In the genomic region with DNA sequence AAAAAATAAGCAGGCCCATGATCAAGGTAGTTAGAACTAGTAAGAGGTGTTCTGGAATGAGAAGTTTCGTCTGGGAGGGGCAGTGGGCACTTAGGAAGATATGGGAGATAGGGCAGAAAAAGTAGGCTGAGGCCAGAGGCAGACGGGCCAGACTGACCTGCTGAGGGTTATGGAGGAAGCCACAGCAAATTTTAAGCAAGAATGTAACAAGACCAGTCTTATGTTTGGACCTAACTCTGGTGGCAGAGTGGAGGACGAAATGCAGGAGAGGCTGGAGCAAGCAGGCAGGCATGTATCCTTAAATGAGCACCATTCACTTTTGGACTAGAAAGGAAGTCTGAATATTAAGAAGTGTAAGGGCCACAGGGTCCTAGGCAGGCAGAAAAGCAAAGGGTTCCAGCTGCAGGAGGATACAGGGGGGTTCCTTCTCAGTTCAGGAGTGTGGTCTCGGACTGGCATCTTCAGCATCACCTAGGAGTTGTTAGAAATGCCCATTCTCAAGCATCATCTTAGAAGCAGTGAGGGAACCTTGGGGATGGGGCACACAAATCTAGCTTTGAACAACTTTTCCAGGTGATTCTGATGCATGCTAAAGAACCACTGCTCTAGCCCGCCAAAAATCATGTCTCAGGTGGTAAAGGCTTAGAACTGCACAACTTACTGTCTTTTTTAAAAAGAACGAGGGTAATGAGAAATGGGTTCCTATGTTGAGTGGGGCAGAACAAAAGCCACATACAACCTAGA, we compare ENCODE assay signal across 8 cellular contexts. TPM values are rescaled to one million over a fixed set of nuclear protein-coding genes. Genes with fewer than 3 reads are reported as not detected.
DNase-seq lines count a peak whose midpoint lies in the region; ATAC-seq and TF ChIP-seq lines count a peak whose summit lies in the region.

No MANE protein-coding gene starts in this region.

- WGBS in urinary bladder: 49% methylated on average over 6 of the region's 6 CpGs

- peaks cover 1% of the 10 kb centered on the region for H3K4me1 ChIP-seq in urinary bladder (ENCODE audit: insufficient read depth)

- POLR2A ChIA-PET in MCF 10A (lab: Yijun Ruan, JAX): interaction anchor here (0.6 to 8.1 kb wide), 8 partner anchors 10 to 403 kb away, joined by 3 to 348 read pairs (median 4); no protein-coding TSS in a partner anchor

- H3K27ac ChIP-seq in urinary bladder (ENCODE audit: low read depth): peak overlapping the region; percentile 60

- peak overlapping the region; percentile 13 for H3K27ac Mint-ChIP-seq in activated naive CD4-positive, alpha-beta T cell treated with anti-CD3 and anti-CD28 coated beads, Interleukin-2, amount 50 U/mL, for 24 hours
- peak overlapping the region; percentile 99 for H3K27ac Mint-ChIP-seq in MCF 10A (ENCODE audit: low read depth, unreplicated experiment)
- H3K27ac Mint-ChIP-seq in memory B cell: no peak overlapping the region

- H3K4me1 Mint-ChIP-seq in activated naive CD4-positive, alpha-beta T cell treated with anti-CD3 and anti-CD28 coated beads, Interleukin-2, amount 50 U/mL, for 24 hours: peaks cover 28% of the 10 kb centered on the region
- peaks cover 35% of the 10 kb centered on the region for H3K4me1 Mint-ChIP-seq in MCF 10A (ENCODE audit: insufficient read depth, unreplicated experiment)
- peaks cover 12% of the 10 kb centered on the region for H3K4me1 Mint-ChIP-seq in memory B cell

- ATAC-seq in memory B cell (ENCODE audit: low read depth): no peak

- H3K4me3 ChIP-seq in urinary bladder (ENCODE audit: low read depth, low read length): no peak overlapping the region

- no peaks in the 10 kb centered on the region for H3K9me3 Mint-ChIP-seq in activated naive CD4-positive, alpha-beta T cell treated with anti-CD3 and anti-CD28 coated beads, Interleukin-2, amount 50 U/mL, for 24 hours
- no peaks in the 10 kb centered on the region for H3K9me3 Mint-ChIP-seq in MCF 10A (ENCODE audit: unreplicated experiment)
- H3K9me3 Mint-ChIP-seq in memory B cell: no peaks in the 10 kb centered on the region

- no peak for TF ChIP-seq CTCF in MCF 10A (IDR thresholded peaks at IDR 0.05; ENCODE audit: unreplicated experiment)

- H3K4me3 Mint-ChIP-seq in activated naive CD4-positive, alpha-beta T cell treated with anti-CD3 and anti-CD28 coated beads, Interleukin-2, amount 50 U/mL, for 24 hours: peak overlapping the region; percentile 12
- H3K4me3 Mint-ChIP-seq in MCF 10A (ENCODE audit: unreplicated experiment): peak overlapping the region; percentile 94
- H3K4me3 Mint-ChIP-seq in memory B cell: peak overlapping the region; percentile 4

- intact Hi-C loops in MCF 10A (cut with micrococcal nuclease): no loop called here

- BruUV-seq in MCF 10A (replicated peaks; lab: Mats Ljungman, UMichigan): no TSS peak

- H3K36me3 ChIP-seq in urinary bladder (ENCODE audit: insufficient read depth): no peaks in the 10 kb centered on the region

- no peak for DNase-seq in activated naive CD4-positive, alpha-beta T cell (lab: John Stamatoyannopoulos, UW)
- DNase-seq in MCF 10A (ENCODE audit: unreplicated experiment): no peak
- no peak for DNase-seq in memory B cell (ENCODE audit: low spot score in 2 of 2)
- no peak for DNase-seq in UCSD-AML1 (lab: John Stamatoyannopoulos, UW; ENCODE audit: unreplicated experiment)
- no peak for DNase-seq in ecto neural progenitor cell (ENCODE audit: low spot score)
- no peak for DNase-seq in SKM-1 (lab: John Stamatoyannopoulos, UW; ENCODE audit: unreplicated experiment)

- H3K27me3 Mint-ChIP-seq in activated naive CD4-positive, alpha-beta T cell treated with anti-CD3 and anti-CD28 coated beads, Interleukin-2, amount 50 U/mL, for 24 hours: peaks cover 1% of the 10 kb centered on the region
- H3K27me3 Mint-ChIP-seq in MCF 10A (ENCODE audit: insufficient read depth, unreplicated experiment) (no peaks in the 10 kb centered on the region), memory B cell (peaks cover 3% of the 10 kb centered on the region)

- CTCF ChIA-PET in MCF 10A (lab: Yijun Ruan, JAX): no interaction called here

- no peaks in the 10 kb centered on the region for H3K36me3 Mint-ChIP-seq in activated naive CD4-positive, alpha-beta T cell treated with anti-CD3 and anti-CD28 coated beads, Interleukin-2, amount 50 U/mL, for 24 hours
- peaks cover 14% of the 10 kb centered on the region for H3K36me3 Mint-ChIP-seq in MCF 10A (ENCODE audit: insufficient read depth, unreplicated experiment)
- H3K36me3 Mint-ChIP-seq in memory B cell: no peaks in the 10 kb centered on the region

RNA-seq across cellular contexts. Expression of a gene that starts 1.7 kb away (rescaled TPM):
- total RNA-seq in MCF 10A (2022) (217 and 280 TPM in 2 replicates), urinary bladder (589 TPM)
- polyA plus RNA-seq in urinary bladder: 2,115 TPM

RNA-seq across cellular contexts. Expression of a gene that starts 37.0 kb away (rescaled TPM):
- total RNA-seq in MCF 10A (2022): 3.5 and 3.9 TPM in 2 replicates
- total RNA-seq in urinary bladder: 3.3 TPM
- polyA plus RNA-seq in urinary bladder: 2.0 TPM

Comparison
In these comparisons a context has a peak if more than half of its experiments do, and no peak if none do; other contexts are left out.
1. H3K4me3 Mint-ChIP-seq: peak in every context shown above with its lines; median percentile 94 in MCF 10A; 12 in activated naive CD4-positive, alpha-beta T cell treated with anti-CD3 and anti-CD28 coated beads, Interleukin-2, amount 50 U/mL, for 24 hours; 4 in memory B cell.